ENCODE assay signal across 8 cellular contexts in genomic region chr2:65186872-65187851, GRCh38. TPM values are rescaled to one million over a fixed set of nuclear protein-coding genes. Genes with fewer than 3 reads are reported as not detected.
DNase-seq lines count a peak whose midpoint lies in the region; ATAC-seq, FAIRE-seq and TF ChIP-seq lines count a peak whose summit lies in the region.

No MANE protein-coding gene starts in this region.

- no peaks in the 10 kb centered on the region for H4K20me1 ChIP-seq in KMS-11 (ENCODE audit: insufficient read depth)

- no peaks in the 10 kb centered on the region for H3K79me2 ChIP-seq in KMS-11 (ENCODE audit: insufficient read depth, low read depth)

- H3K36me3 ChIP-seq in KMS-11 (ENCODE audit: insufficient read depth) (no peaks in the 10 kb centered on the region), SJSA1 (no peaks in the 10 kb centered on the region), thoracic aorta (no peaks in the 10 kb centered on the region)

- ATAC-seq in GM19463 (IDR thresholded peaks at IDR 0.05; ENCODE audit: unreplicated experiment) (peak; percentile 78), thoracic aorta (ENCODE audit: insufficient number of reproducible peaks, low FRiP score, low read depth) (peak; percentile 90)

- DNase-seq in CD1c-positive myeloid dendritic cell (ENCODE audit: extremely low spot score) (peak; percentile 83), SJSA1 (ENCODE audit: low read depth in 1 of 2, low spot score in 2 of 2) (peak; percentile 62 to 67), frontal cortex (ENCODE audit: low spot score in 2 of 2) (peak; percentile 66 to 82), occipital lobe (lab: John Stamatoyannopoulos, UW) (peak; percentile 70), thoracic aorta (ENCODE audit: low spot score) (peak; percentile 25)
- DNase-seq in activated gamma-delta T cell treated with anti-CD3 and anti-CD28 coated beads, Interleukin-2, amount 50 U/mL, for 16 hours (ENCODE audit: low read depth), result peak; percentile 38

- H3K27ac ChIP-seq in KMS-11, result no peak overlapping the region
- H3K27ac ChIP-seq in SJSA1, result no peak overlapping the region
- H3K27ac ChIP-seq in thoracic aorta, result no peak overlapping the region

- TF ChIP-seq CTCF in KMS-11 (conservative IDR thresholded peaks at IDR 0.05; ENCODE audit: low read depth, low read length) (peak; percentile 90), thoracic aorta (IDR thresholded peaks at IDR 0.05) (peak; percentile 81)

- no peak overlapping the region; the same call in 1 of the 2 replicates for H3K4me2 ChIP-seq in KMS-11

- no peak overlapping the region for H3K9ac ChIP-seq in KMS-11

- peak overlapping the region; percentile 42; the same call in 1 of the 2 replicates for H2AFZ ChIP-seq in KMS-11 (ENCODE audit: low read depth)

- H3K4me1 ChIP-seq in KMS-11 (ENCODE audit: low read depth, poor library complexity, severe bottlenecking) (peaks cover 5% of the 10 kb centered on the region), SJSA1 (replicated peaks) (no peaks in the 10 kb centered on the region), thoracic aorta (ENCODE audit: control insufficient read depth in 1 of 2, low read depth in 2 of 2) (peaks cover 0 to 3% of the 10 kb centered on the region in 2 donors)

- H3K4me3 ChIP-seq in KMS-11 (IDR thresholded peaks at IDR 0.05; ENCODE audit: insufficient read depth, low read depth, low read length), result no peak overlapping the region
- H3K4me3 ChIP-seq in SJSA1, result no peak overlapping the region
- no peak overlapping the region for H3K4me3 ChIP-seq in thoracic aorta

- H3K27me3 ChIP-seq in KMS-11 (ENCODE audit: insufficient read depth, low read depth) (no peaks in the 10 kb centered on the region), SJSA1 (replicated peaks) (no peaks in the 10 kb centered on the region), thoracic aorta (replicated peaks; ENCODE audit: insufficient read depth) (no peaks in the 10 kb centered on the region)

- FAIRE-seq in frontal cortex (lab: Jason Lieb, UNC), result no peak

- H3K9me3 ChIP-seq in SJSA1 (replicated peaks), result no peaks in the 10 kb centered on the region
- H3K9me3 ChIP-seq in thoracic aorta, result no peaks in the 10 kb centered on the region

RNA-seq across cellular contexts. Expression of gene ACTR2, which starts 40.5 kb away (rescaled TPM):
- total RNA-seq in SJSA1 (2014; rRNA removed; shearing (Covaris generic)), result 106 and 150 TPM in 2 replicates
- total RNA-seq in frontal cortex (112 TPM), occipital lobe (115 TPM), thoracic aorta (100 to 1,000 TPM in 1 of 2 donors, 10 to 100 TPM in 1; 75.9 to 131 TPM)

RNA-seq across cellular contexts. Expression of gene RAB1A, which starts 57.3 kb away (rescaled TPM):
- total RNA-seq in SJSA1 (2014; rRNA removed; shearing (Covaris generic)), result 127 TPM in 2 replicates
- total RNA-seq in frontal cortex (101 TPM), occipital lobe (91.7 TPM), thoracic aorta (10 to 100 TPM; 80.7 to 88.5 TPM)

Comparison
In these comparisons a context has a peak if more than half of its experiments do, and no peak if none do; other contexts are left out.
1. DNase-seq: peak in every context shown above with its lines; median percentile 83 in CD1c-positive myeloid dendritic cell; 74 in frontal cortex; 70 in occipital lobe; 64 in SJSA1; 38 in activated gamma-delta T cell treated with anti-CD3 and anti-CD28 coated beads, Interleukin-2, amount 50 U/mL, for 16 hours; 25 in thoracic aorta.